ENCODE assay signal across 37 cellular contexts in genomic region chr9:73001860-73002259, GRCh38. TPM values are rescaled to one million over a fixed set of nuclear protein-coding genes. Genes with fewer than 3 reads are reported as not detected.
"Had no signal": no experiment of that assay in that cellular context is flagged by ENCODE, and none has a peak within 500 bp of the region (broad histone marks: within the 10 kb centered on the region; RNA-seq: fewer than 3 reads in every experiment).

No MANE protein-coding gene starts in this region.

- FAIRE-seq: astrocyte, bronchial epithelial cell had no signal

- H3K4me3 ChIP-seq: adrenal gland, ascending aorta, body of pancreas, breast epithelium, cardiac muscle cell had no signal

- H3K27ac ChIP-seq: adrenal gland, ascending aorta, body of pancreas, brain microvascular endothelial cell, breast epithelium, cardiac muscle cell had no signal

- DNase-seq: activated effector memory CD4-positive, alpha-beta T cell treated with anti-CD3 and anti-CD28 coated beads, Interleukin-2, amount 50 U/mL, for 16 hours; activated effector memory CD4-positive, alpha-beta T cell treated with Interleukin-2 at 50 U/mL for 16 hours; activated gamma-delta T cell; activated gamma-delta T cell treated with Interleukin-2 at 50 U/mL for 16 hours; activated naive CD4-positive, alpha-beta T cell; activated naive CD4-positive, alpha-beta T cell treated with anti-CD3 and anti-CD28 coated beads for 36 hours; activated naive CD4-positive, alpha-beta T cell treated with anti-CD3 and anti-CD28 coated beads, Interleukin-2, amount 10 ng/mL, durations not matched to agents 7 days and 5 days; activated naive CD4-positive, alpha-beta T cell treated with anti-CD3 and anti-CD28 coated beads, Interleukin-2, amount 50 U/mL, for 16 hours; activated naive CD4-positive, alpha-beta T cell treated with Interleukin-2 at 50 U/mL for 16 hours; activated naive CD8-positive, alpha-beta T cell treated with anti-CD3 and anti-CD28 coated beads for 36 hours; activated naive CD8-positive, alpha-beta T cell treated with anti-CD3 and anti-CD28 coated beads, Interleukin-2, amount 10 ng/mL, durations not matched to agents 7 days and 5 days; activated naive CD8-positive, alpha-beta T cell treated with anti-CD3 and anti-CD28 coated beads, Interleukin-2, amount 50 U/mL, for 24 hours; activated T-cell treated with anti-CD3 and anti-CD28 coated beads for 4 hours; activated T-cell treated with anti-CD3 and anti-CD28 coated beads, Interleukin-2, amount 50 U/mL, for 1 hour; activated T-cell treated with anti-CD3 and anti-CD28 coated beads, Interleukin-2, amount 50 U/mL, for 24 hours; activated T-cell treated with anti-CD3 and anti-CD28 coated beads, Interleukin-2, amount 50 U/mL, for 4 hours; activated T-cell treated with anti-CD3 and anti-CD28 coated beads, Interleukin-2, amount 50 U/mL, for 48 hours; activated T-cell treated with anti-CD3 and anti-CD28 coated beads, Interleukin-2, amount 50 U/mL, for 72 hours; adrenal gland; amniotic stem cell; amygdala; anterior cingulate cortex; aorta; body of pancreas; brain microvascular endothelial cell; caudate nucleus; central memory CD4-positive, alpha-beta T cell; cerebellar nuclear complex had no signal

- H3K9me3 ChIP-seq: adrenal gland, ascending aorta, body of pancreas had no signal

- H3K36me3 ChIP-seq: adrenal gland, ascending aorta, brain microvascular endothelial cell, breast epithelium, cardiac muscle cell had no signal

- H3K27me3 ChIP-seq: adrenal gland, ascending aorta, body of pancreas, brain microvascular endothelial cell, breast epithelium, cardiac muscle cell had no signal

- H3K4me1 ChIP-seq: adrenal gland, breast epithelium had no signal

- ATAC-seq: activated naive CD4-positive, alpha-beta T cell treated with anti-CD3 and anti-CD28 coated beads, Interleukin-2, amount 50 U/mL, for 72 hours; activated naive CD8-positive, alpha-beta T cell treated with anti-CD3 and anti-CD28 coated beads, Interleukin-2, amount 50 U/mL, for 24 hours; activated T-cell treated with anti-CD3 and anti-CD28 coated beads, Interleukin-2, amount 50 U/mL, for 4 hours; activated T-cell treated with anti-CD3 and anti-CD28 coated beads, Interleukin-2, amount 50 U/mL, for 72 hours; activated T-helper 17 cell treated with anti-CD3 and anti-CD28 coated beads, Interleukin-2, amount 50 U/mL, for 72 hours; body of pancreas had no signal

RNA-seq across cellular contexts. Expression of gene ALDH1A1, which starts 49.0 kb away (rescaled TPM):
- total RNA-seq: activated naive CD4-positive, alpha-beta T cell treated with anti-CD3 and anti-CD28 coated beads for 36 hours; activated naive CD8-positive, alpha-beta T cell treated with anti-CD3 and anti-CD28 coated beads for 36 hours; activated T-cell treated with anti-CD3 and anti-CD28 coated beads, Interleukin-2, amount 50 U/mL, for 72 hours; activated T-helper 1 cell treated with anti-CD3 and anti-CD28 coated beads, Interleukin-12 subunit alpha, Interleukin-12 subunit beta, Interleukin-2, Interleukin-4 antibody, amounts not matched to agents 30 ng/mL and 10 ng/mL and 1 ng/mL, durations not matched to agents 14 hours and 24 hours and 36 hours; activated T-helper 17 cell treated with anti-CD3 and anti-CD28 coated beads, Interleukin-2, amount 50 U/mL, for 72 hours; activated T-helper 2 cell treated with anti-CD3 and anti-CD28 coated beads, Interferon-gamma antibody, Interleukin-2, Interleukin-4, amounts not matched to agents 10 μg/mL and 5 μg/mL and 100 μg/mL, durations not matched to agents 14 hours and 24 hours and 36 hours had no signal
